Comparison of ENCODE assay signal across 16 cellular contexts in genomic region chr7:45007106-45007505, GRCh38. TPM values are rescaled to one million over a fixed set of nuclear protein-coding genes. Genes with fewer than 3 reads are reported as not detected.
A peak's percentile ranks its signal among the peaks of the same experiment; 100 is the strongest.
DNase-seq lines count a peak whose midpoint lies in the region; ATAC-seq and TF ChIP-seq lines count a peak whose summit lies in the region.
"Had no signal": no experiment of that assay in that cellular context is flagged by ENCODE, and none has a peak within 500 bp of the region (broad histone marks: within the 10 kb centered on the region; RNA-seq: fewer than 3 reads in every experiment).

No MANE protein-coding gene starts in this region.

- 81% methylated on average over 5 of the region's 7 CpGs for WGBS in suprapubic skin

- no peak overlapping the region for H3K4me2 ChIP-seq in PC-3 (ENCODE audit: low read length)
- H3K4me2 ChIP-seq: hepatocyte had no signal

- H3K27ac Mint-ChIP-seq in activated T-cell treated with anti-CD3 and anti-CD28 coated beads, Interleukin-2, amount 50 U/mL, for 72 hours = peak overlapping the region; percentile 29
- H3K27ac Mint-ChIP-seq in activated CD4-positive, alpha-beta memory T cell treated with anti-CD3 and anti-CD28 coated beads, Interleukin-2, amount 10 ng/mL, durations not matched to agents 7 days and 5 days = peak overlapping the region; percentile 70
- peak overlapping the region; percentile 8 for H3K27ac Mint-ChIP-seq in type B pancreatic cell

- H4K20me1 ChIP-seq in PC-3 (ENCODE audit: low read length) = no peaks in the 10 kb centered on the region

- no peak for DNase-seq in activated T-cell treated with anti-CD3 and anti-CD28 coated beads, Interleukin-2, amount 50 U/mL, for 72 hours
- no peak for DNase-seq in activated T-cell treated with anti-CD3 and anti-CD28 coated beads, Interleukin-2, amount 50 U/mL, for 48 hours
- no peak for DNase-seq in activated CD4-positive, alpha-beta memory T cell treated with anti-CD3 and anti-CD28 coated beads, Interleukin-2, amount 10 ng/mL, durations not matched to agents 7 days and 5 days
- DNase-seq in inferior parietal cortex (ENCODE audit: extremely low spot score) (peak; percentile 44), type B pancreatic cell (ENCODE audit: extremely low spot score, unreplicated experiment) (no peak), PC-3 (no peak), suprapubic skin (ENCODE audit: low spot score in 2 of 2) (no peak)
- DNase-seq: activated CD8-positive, alpha-beta memory T cell treated with anti-CD3 and anti-CD28 coated beads for 24 hours; DMS 273 treated with DMSO at 0.1 percent for 48 hours; H7; NCI-H1048; NCI-H2227 treated with DMSO at 0.1 percent for 48 hours had no signal

- H3K36me3 Mint-ChIP-seq in activated T-cell treated with anti-CD3 and anti-CD28 coated beads, Interleukin-2, amount 50 U/mL, for 72 hours (ENCODE audit: insufficient read depth in 2 of 2) = peaks cover 0 to 20% of the 10 kb centered on the region in 2 donors
- H3K36me3 Mint-ChIP-seq in activated CD4-positive, alpha-beta memory T cell treated with anti-CD3 and anti-CD28 coated beads, Interleukin-2, amount 10 ng/mL, durations not matched to agents 7 days and 5 days (ENCODE audit: low read depth) = peaks cover 43% of the 10 kb centered on the region
- peaks cover 4% of the 10 kb centered on the region for H3K36me3 Mint-ChIP-seq in type B pancreatic cell

- no peak for TF ChIP-seq POLR2A in suprapubic skin (IDR thresholded peaks at IDR 0.05)

- CTCF ChIA-PET in activated CD4-positive, alpha-beta memory T cell treated with anti-CD3 and anti-CD28 coated beads, Interleukin-2, amount 10 ng/mL, durations not matched to agents 7 days and 5 days (lab: Charles Lee) = interaction anchor here (0.7 to 2.3 kb wide), 5 partner anchors 15 to 103 kb away, joined by 3 to 14 read pairs (median 4); no protein-coding TSS in a partner anchor
- CTCF ChIA-PET in PC-3 (lab: Charles Lee) = no interaction called here

- intact Hi-C loops in PC-3 (cut with micrococcal nuclease) = no loop called here

- no peaks in the 10 kb centered on the region for H3K4me1 ChIP-seq in PC-3 (ENCODE audit: insufficient read depth, low read length)
- peaks cover 17% of the 10 kb centered on the region for H3K4me1 ChIP-seq in suprapubic skin

- H3K36me3 ChIP-seq in PC-3 (ENCODE audit: low read depth, low read length) (no peaks in the 10 kb centered on the region; the same call in 1 of the 2 replicates), suprapubic skin (no peaks in the 10 kb centered on the region)
- H3K36me3 ChIP-seq: thoracic aorta had no signal

- H3K27me3 ChIP-seq in PC-3 (ENCODE audit: low read length) (no peaks in the 10 kb centered on the region), suprapubic skin (no peaks in the 10 kb centered on the region)
- H3K27me3 ChIP-seq: hepatocyte had no signal

- no peaks in the 10 kb centered on the region for H3K9me3 Mint-ChIP-seq in activated T-cell treated with anti-CD3 and anti-CD28 coated beads, Interleukin-2, amount 50 U/mL, for 72 hours
- no peaks in the 10 kb centered on the region for H3K9me3 Mint-ChIP-seq in activated CD4-positive, alpha-beta memory T cell treated with anti-CD3 and anti-CD28 coated beads, Interleukin-2, amount 10 ng/mL, durations not matched to agents 7 days and 5 days
- H3K9me3 Mint-ChIP-seq in type B pancreatic cell = no peaks in the 10 kb centered on the region

- no peaks in the 10 kb centered on the region for H3F3A ChIP-seq in PC-3 (ENCODE audit: low read length, unreplicated experiment)

- H3K9me3 ChIP-seq in PC-3 (ENCODE audit: low read length) (no peaks in the 10 kb centered on the region), suprapubic skin (no peaks in the 10 kb centered on the region)
- H3K9me3 ChIP-seq: thoracic aorta had no signal

- no TSS peak for BruUV-seq in PC-3 (replicated peaks; lab: Mats Ljungman, UMichigan)

- no peak overlapping the region for H2AFZ ChIP-seq in PC-3 (ENCODE audit: low read length)
- H2AFZ ChIP-seq: hepatocyte had no signal

- ATAC-seq in activated T-cell treated with anti-CD3 and anti-CD28 coated beads, Interleukin-2, amount 50 U/mL, for 72 hours (replicated peaks in 1 of 2) = peak in 1 of 2 donors; percentile 17
- ATAC-seq in PC-3 (no peak), HG03460 (IDR thresholded peaks at IDR 0.05; ENCODE audit: unreplicated experiment) (no peak)

- no peaks in the 10 kb centered on the region for H3K9me2 ChIP-seq in PC-3 (replicated peaks; ENCODE audit: low read length)

- TF ChIP-seq EP300 in suprapubic skin (IDR thresholded peaks at IDR 0.05) = no peak

- H3K4me3 ChIP-seq in PC-3 (ENCODE audit: low read length) = no peak overlapping the region
- no peak overlapping the region for H3K4me3 ChIP-seq in suprapubic skin
- H3K4me3 ChIP-seq: hepatocyte, thoracic aorta had no signal

- H3K79me2 ChIP-seq in PC-3 (ENCODE audit: low read length) = peaks cover 23% of the 10 kb centered on the region

- no peak overlapping the region for H3K27ac ChIP-seq in PC-3 (ENCODE audit: low read length)
- no peak overlapping the region for H3K27ac ChIP-seq in suprapubic skin
- H3K27ac ChIP-seq: hepatocyte, thoracic aorta had no signal

- H3K4me1 Mint-ChIP-seq in activated T-cell treated with anti-CD3 and anti-CD28 coated beads, Interleukin-2, amount 50 U/mL, for 72 hours (ENCODE audit: low read depth) = peaks cover 75% of the 10 kb centered on the region
- H3K4me1 Mint-ChIP-seq in activated CD4-positive, alpha-beta memory T cell treated with anti-CD3 and anti-CD28 coated beads, Interleukin-2, amount 10 ng/mL, durations not matched to agents 7 days and 5 days = peaks cover 54% of the 10 kb centered on the region
- peaks cover 8% of the 10 kb centered on the region for H3K4me1 Mint-ChIP-seq in type B pancreatic cell (ENCODE audit: unreplicated experiment)

- POLR2A ChIA-PET in activated CD4-positive, alpha-beta memory T cell treated with anti-CD3 and anti-CD28 coated beads, Interleukin-2, amount 10 ng/mL, durations not matched to agents 7 days and 5 days (lab: Charles Lee) = interaction anchor here (0.6 to 2.1 kb wide), 10 partner anchors 8 to 209 kb away, joined by 3 to 9 read pairs (median 5); no protein-coding TSS in a partner anchor
- POLR2A ChIA-PET in PC-3 (lab: Charles Lee; ENCODE audit: unreplicated experiment) = no interaction called here

- TF ChIP-seq CTCF in type B pancreatic cell (conservative IDR thresholded peaks at IDR 0.05) (no peak), PC-3 (conservative IDR thresholded peaks at IDR 0.05; ENCODE audit: low read depth, low read length) (no peak), suprapubic skin (IDR thresholded peaks at IDR 0.05) (no peak)

- no peak overlapping the region for H3K4me3 Mint-ChIP-seq in activated T-cell treated with anti-CD3 and anti-CD28 coated beads, Interleukin-2, amount 50 U/mL, for 72 hours
- no peak overlapping the region for H3K4me3 Mint-ChIP-seq in activated CD4-positive, alpha-beta memory T cell treated with anti-CD3 and anti-CD28 coated beads, Interleukin-2, amount 10 ng/mL, durations not matched to agents 7 days and 5 days
- no peak overlapping the region for H3K4me3 Mint-ChIP-seq in type B pancreatic cell

- H3K27me3 Mint-ChIP-seq in activated T-cell treated with anti-CD3 and anti-CD28 coated beads, Interleukin-2, amount 50 U/mL, for 72 hours (ENCODE audit: low read depth) = no peaks in the 10 kb centered on the region
- no peaks in the 10 kb centered on the region for H3K27me3 Mint-ChIP-seq in activated CD4-positive, alpha-beta memory T cell treated with anti-CD3 and anti-CD28 coated beads, Interleukin-2, amount 10 ng/mL, durations not matched to agents 7 days and 5 days
- H3K27me3 Mint-ChIP-seq in type B pancreatic cell = no peaks in the 10 kb centered on the region

- H3K9ac ChIP-seq in PC-3 (ENCODE audit: low read length) = no peak overlapping the region

RNA-seq across cellular contexts. Expression of gene CCM2, which starts 7.1 kb away (rescaled TPM):
- total RNA-seq in activated T-cell treated with anti-CD3 and anti-CD28 coated beads, Interleukin-2, amount 50 U/mL, for 72 hours = 100 to 1,000 TPM in 1 of 2 donors, 10 to 100 TPM in 1; 94.2 to 109 TPM
- 100 to 1,000 TPM; 130 to 134 TPM for total RNA-seq in activated CD4-positive, alpha-beta memory T cell treated with anti-CD3 and anti-CD28 coated beads, Interleukin-2, amount 10 ng/mL, durations not matched to agents 7 days and 5 days
- total RNA-seq in type B pancreatic cell (ENCODE audit: low replicate concordance) (29.8 and 33.8 TPM in 2 replicates), PC-3 (2014; rRNA removed) (56.6 and 61.5 TPM in 2 replicates), suprapubic skin (10 to 100 TPM; 34.3 to 42.3 (median 35.9) TPM)

RNA-seq across cellular contexts. Expression of gene MYO1G, which starts 28.3 kb away (rescaled TPM):
- 100 to 1,000 TPM; 595 to 606 TPM for total RNA-seq in activated T-cell treated with anti-CD3 and anti-CD28 coated beads, Interleukin-2, amount 50 U/mL, for 72 hours
- total RNA-seq in activated CD4-positive, alpha-beta memory T cell treated with anti-CD3 and anti-CD28 coated beads, Interleukin-2, amount 10 ng/mL, durations not matched to agents 7 days and 5 days = 100 to 1,000 TPM; 572 to 576 TPM
- total RNA-seq in type B pancreatic cell (ENCODE audit: low replicate concordance) = 0.52 and 0.53 TPM in 2 replicates
- 0.11 and 0.17 TPM in 2 replicates for total RNA-seq in PC-3 (2014; rRNA removed)
- 1 to 10 TPM in 3 of 4 donors, under 1 TPM in 1; 0.68 to 4.5 (median 1.6) TPM for total RNA-seq in suprapubic skin
- total RNA-seq: H7, HT1080 had no signal

Comparison
In these comparisons a context has a peak if more than half of its experiments do, and no peak if none do; other contexts are left out.
1. H3K27ac Mint-ChIP-seq: peak in every context shown above with its lines; median percentile 70 in activated CD4-positive, alpha-beta memory T cell treated with anti-CD3 and anti-CD28 coated beads, Interleukin-2, amount 10 ng/mL, durations not matched to agents 7 days and 5 days; 29 in activated T-cell treated with anti-CD3 and anti-CD28 coated beads, Interleukin-2, amount 50 U/mL, for 72 hours; 8 in type B pancreatic cell.
2. RNA of gene MYO1G, which starts 28.3 kb away (total RNA-seq): 595 to 606 TPM in activated T-cell treated with anti-CD3 and anti-CD28 coated beads, Interleukin-2, amount 50 U/mL, for 72 hours and 572 to 576 TPM in activated CD4-positive, alpha-beta memory T cell treated with anti-CD3 and anti-CD28 coated beads, Interleukin-2, amount 10 ng/mL, durations not matched to agents 7 days and 5 days; 0.68 to 4.5 TPM in suprapubic skin, 0.52 to 0.53 TPM in type B pancreatic cell and 0.11 to 0.17 TPM in PC-3; every median in the first group is over 100 times any median in the second.